Comparison of ENCODE assay signal across 1 cellular context in genomic region chr2:46967022-46967591, GRCh38.
TF ChIP-seq lines count a peak whose summit lies in the region.
"Not testable (repeated sequence)": the region's sequence is repeated elsewhere in the genome, so short reads cannot be mapped to it uniquely, and the experiment has no call there.

No MANE protein-coding gene starts in this region.

TF ChIP-seq in HepG2, 621 proteins besides CTCF, POLR2A, EP300 and RAD21 (continues in another document):
- TF ChIP-seq SKIL (CRISPR knock-in tag; IDR thresholded peaks at IDR 0.05; ENCODE audit: borderline replicate concordance) (0 out of 2 replicates have a peak, but pooled peaks have one; percentile 13), ZBTB26 (CRISPR knock-in tag; IDR thresholded peaks at IDR 0.05; ENCODE audit: borderline replicate concordance) (peak; percentile 94), ATF1 (CRISPR knock-in tag; IDR thresholded peaks at IDR 0.05) (0 out of 2 replicates have a peak, but pooled peaks have one; percentile 51), FOXO1 (CRISPR knock-in tag; IDR thresholded peaks at IDR 0.05) (peak; percentile 41; the same call in 1 of the 2 replicates), CEBPG (CRISPR knock-in tag; IDR thresholded peaks at IDR 0.05) (peak; percentile 100), NFIC (IDR thresholded peaks at IDR 0.05; ENCODE audit: low read length) (peak; percentile 77), PHF5A (CRISPR knock-in tag; IDR thresholded peaks at IDR 0.05; ENCODE audit: low read depth, unreplicated experiment) (peak; percentile 89), PHF21A (CRISPR knock-in tag; IDR thresholded peaks at IDR 0.05) (peak; percentile 92), TOE1 (CRISPR knock-in tag; IDR thresholded peaks at IDR 0.05) (0 out of 2 replicates have a peak, but pooled peaks have one; percentile 62), CHD4 (IDR thresholded peaks at IDR 0.05; ENCODE audit: borderline replicate concordance, low read length) (peak; percentile 25; the same call in 1 of the 2 replicates), SP140L (CRISPR knock-in tag; IDR thresholded peaks at IDR 0.05; ENCODE audit: borderline replicate concordance) (peak; percentile 96), ZNF24 (IDR thresholded peaks at IDR 0.05) (peak; percentile 79), SNAPC2 (CRISPR knock-in tag; IDR thresholded peaks at IDR 0.05) (0 out of 2 replicates have a peak, but pooled peaks have one; percentile 35), SKI (IDR thresholded peaks at IDR 0.05; ENCODE audit: partially characterized antibody) (peak; percentile 67), PITX1 (CRISPR knock-in tag; IDR thresholded peaks at IDR 0.05) (0 out of 2 replicates have a peak, but pooled peaks have one; percentile 65), KMT2B (CRISPR knock-in tag; IDR thresholded peaks at IDR 0.05) (0 out of 2 replicates have a peak, but pooled peaks have one; percentile 48), ATF3 (CRISPR knock-in tag; IDR thresholded peaks at IDR 0.05) (peak; percentile 74), REPIN1 (CRISPR knock-in tag; IDR thresholded peaks at IDR 0.05; ENCODE audit: borderline replicate concordance, low read depth) (peak; percentile 65; the same call in 1 of the 2 replicates), HOMEZ (CRISPR knock-in tag; IDR thresholded peaks at IDR 0.05; ENCODE audit: low read depth) (peak; percentile 62), GFI1 (CRISPR knock-in tag; IDR thresholded peaks at IDR 0.05; ENCODE audit: borderline replicate concordance) (peak; percentile 81), RFX3 (CRISPR knock-in tag; IDR thresholded peaks at IDR 0.05) (peak; percentile 66), ZNF784 (CRISPR knock-in tag; IDR thresholded peaks at IDR 0.05; ENCODE audit: borderline replicate concordance) (peak; percentile 80; the same call in 1 of the 2 replicates), GATAD1 (CRISPR knock-in tag; IDR thresholded peaks at IDR 0.05) (peak; percentile 61; the same call in 1 of the 2 replicates), ZNF609 (CRISPR knock-in tag; IDR thresholded peaks at IDR 0.05; ENCODE audit: borderline replicate concordance) (0 out of 2 replicates have a peak, but pooled peaks have one; percentile 50), FOXP1 (CRISPR knock-in tag; IDR thresholded peaks at IDR 0.05) (peak; percentile 61; the same call in 1 of the 2 replicates), SIX4 (CRISPR knock-in tag; IDR thresholded peaks at IDR 0.05) (0 out of 2 replicates have a peak, but pooled peaks have one; percentile 45), ZNF564 (CRISPR knock-in tag; IDR thresholded peaks at IDR 0.05) (0 out of 2 replicates have a peak, but pooled peaks have one; percentile 29), ETV5 (CRISPR knock-in tag; IDR thresholded peaks at IDR 0.05; ENCODE audit: borderline replicate concordance) (peak; percentile 44; the same call in 1 of the 2 replicates), HNF4A (CRISPR knock-in tag; IDR thresholded peaks at IDR 0.05) (peak; percentile 83), LCORL (IDR thresholded peaks at IDR 0.05) (peak; percentile 93), LCORL (CRISPR knock-in tag; IDR thresholded peaks at IDR 0.05) (peak; percentile 99), TEF (CRISPR knock-in tag; IDR thresholded peaks at IDR 0.05) (peak; percentile 68; the same call in 1 of the 2 replicates), ASH2L (IDR thresholded peaks at IDR 0.05; ENCODE audit: insufficient read length, low read depth, low read length) (peak; percentile 49), ZBTB33 (CRISPR knock-in tag; IDR thresholded peaks at IDR 0.05) (peak; percentile 53), ELF3 (CRISPR knock-in tag; IDR thresholded peaks at IDR 0.05) (peak; percentile 80), ZMYM4 (CRISPR knock-in tag; IDR thresholded peaks at IDR 0.05) (peak; percentile 82), MTA1 (CRISPR knock-in tag; IDR thresholded peaks at IDR 0.05; ENCODE audit: borderline replicate concordance) (0 out of 2 replicates have a peak, but pooled peaks have one; percentile 17), KDM4B (CRISPR knock-in tag; IDR thresholded peaks at IDR 0.05) (peak; percentile 88), TBL1XR1 (IDR thresholded peaks at IDR 0.05; ENCODE audit: borderline replicate concordance, low read length, partially characterized antibody) (peak; percentile 100), CEBPB (IDR thresholded peaks at IDR 0.05; ENCODE audit: borderline replicate concordance, low read depth, low read length) (peak; percentile 100), ZNF317 (CRISPR knock-in tag; IDR thresholded peaks at IDR 0.05) (0 out of 2 replicates have a peak, but pooled peaks have one; percentile 63)
- TF ChIP-seq, protein P1, sequence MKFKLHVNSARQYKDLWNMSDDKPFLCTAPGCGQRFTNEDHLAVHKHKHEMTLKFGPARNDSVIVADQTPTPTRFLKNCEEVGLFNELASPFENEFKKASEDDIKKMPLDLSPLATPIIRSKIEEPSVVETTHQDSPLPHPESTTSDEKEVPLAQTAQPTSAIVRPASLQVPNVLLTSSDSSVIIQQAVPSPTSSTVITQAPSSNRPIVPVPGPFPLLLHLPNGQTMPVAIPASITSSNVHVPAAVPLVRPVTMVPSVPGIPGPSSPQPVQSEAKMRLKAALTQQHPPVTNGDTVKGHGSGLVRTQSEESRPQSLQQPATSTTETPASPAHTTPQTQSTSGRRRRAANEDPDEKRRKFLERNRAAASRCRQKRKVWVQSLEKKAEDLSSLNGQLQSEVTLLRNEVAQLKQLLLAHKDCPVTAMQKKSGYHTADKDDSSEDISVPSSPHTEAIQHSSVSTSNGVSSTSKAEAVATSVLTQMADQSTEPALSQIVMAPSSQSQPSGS (CRISPR knock-in tag; IDR thresholded peaks at IDR 0.05) = peak; percentile 85
- not testable (repeated sequence) for TF ChIP-seq FOXP1 (IDR thresholded peaks at IDR 0.05)
- TF ChIP-seq, protein P2, sequence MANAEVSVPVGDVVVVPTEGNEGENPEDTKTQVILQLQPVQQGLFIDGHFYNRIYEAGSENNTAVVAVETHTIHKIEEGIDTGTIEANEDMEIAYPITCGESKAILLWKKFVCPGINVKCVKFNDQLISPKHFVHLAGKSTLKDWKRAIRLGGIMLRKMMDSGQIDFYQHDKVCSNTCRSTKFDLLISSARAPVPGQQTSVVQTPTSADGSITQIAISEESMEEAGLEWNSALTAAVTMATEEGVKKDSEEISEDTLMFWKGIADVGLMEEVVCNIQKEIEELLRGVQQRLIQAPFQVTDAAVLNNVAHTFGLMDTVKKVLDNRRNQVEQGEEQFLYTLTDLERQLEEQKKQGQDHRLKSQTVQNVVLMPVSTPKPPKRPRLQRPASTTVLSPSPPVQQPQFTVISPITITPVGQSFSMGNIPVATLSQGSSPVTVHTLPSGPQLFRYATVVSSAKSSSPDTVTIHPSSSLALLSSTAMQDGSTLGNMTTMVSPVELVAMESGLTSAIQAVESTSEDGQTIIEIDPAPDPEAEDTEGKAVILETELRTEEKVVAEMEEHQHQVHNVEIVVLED (CRISPR knock-in tag; IDR thresholded peaks at IDR 0.05; ENCODE audit: borderline replicate concordance) = peak; percentile 39; the same call in 1 of the 2 replicates
